Comparison of ENCODE assay signal across 8 cellular contexts in genomic region chr19:2578911-2579677, GRCh38.
A peak's percentile ranks its signal among the peaks of the same experiment; 100 is the strongest.
DNase-seq lines count a peak whose midpoint lies in the region; FAIRE-seq and TF ChIP-seq lines count a peak whose summit lies in the region.

No MANE protein-coding gene starts in this region.

- TF ChIP-seq POLR2A in H1 (IDR thresholded peaks at IDR 0.05; ENCODE audit: control extremely low read depth in 1 of 2, low read depth in 2 of 2, low read length in 2 of 2), result no peak

- H3K9me3 ChIP-seq in H1 (ENCODE audit: insufficient read depth in 2 of 2, low read depth in 1 of 2, low read length in 1 of 2), result peaks cover 0 to 8% of the 10 kb centered on the region in 2 experiments; a peak in 1 of 4 replicates

- H3K23ac ChIP-seq in H1 (ENCODE audit: insufficient read length), result no peak overlapping the region

- no peak overlapping the region for H2BK120ac ChIP-seq in H1 (replicated peaks; ENCODE audit: low read depth, low read length)

- H3K36me3 ChIP-seq in H1 (ENCODE audit: control insufficient read depth in 2 of 4, insufficient read depth in 4 of 4, low read length in 3 of 4), result no peaks in the 10 kb centered on the region; a peak in 1 of 8 replicates

- H3K9ac ChIP-seq in H1 (replicated peaks in 1 of 4; ENCODE audit: extremely low read depth in 1 of 4, low read depth in 3 of 4, low read length in 3 of 4), result peak overlapping the region in 2 of 4 experiments; percentile 12 to 20; a peak in 3 of 7 replicates

- TF ChIP-seq RAD21 in H1 (IDR thresholded peaks at IDR 0.05 in 1 of 2, conservative IDR thresholded peaks at IDR 0.05 in 1 of 2; ENCODE audit: low read depth in 2 of 2, low read length in 2 of 2), result peak; percentile 88 to 91

- H2BK15ac ChIP-seq in H1 (ENCODE audit: low read length), result no peak overlapping the region

- H2BK5ac ChIP-seq in H1 (ENCODE audit: low read depth, low read length), result peak overlapping the region; percentile 81

- CTCF ChIA-PET in H1 (lab: Charles Lee; ENCODE audit: partially characterized antibody), result interaction anchor here (0.5 to 5.8 kb wide), 35 partner anchors 10 to 672 kb away, joined by 3 to 48 read pairs (median 6); partner anchors contain the start of gene GADD45B

- peak overlapping the region; percentile 63 to 91 for H3K4me2 ChIP-seq in H1 (ENCODE audit: insufficient read depth in 1 of 2, low read depth in 2 of 2, low read length in 2 of 2)

- peaks cover 4 to 17% (median 12%) of the 10 kb centered on the region in 4 experiments for H3K4me1 ChIP-seq in H1 (replicated peaks in 1 of 4; ENCODE audit: control insufficient read depth in 3 of 4, insufficient read depth in 4 of 4, low read length in 3 of 4)

- no peak overlapping the region; the same call in 1 of the 2 replicates for H2AFZ ChIP-seq in H1 (ENCODE audit: low read length)

- H3K79me1 ChIP-seq in H1 (ENCODE audit: low read depth, low read length), result no peaks in the 10 kb centered on the region

- H3K79me2 ChIP-seq in H1 (ENCODE audit: control insufficient read depth in 1 of 2, insufficient read depth in 2 of 2, low read length in 2 of 2), result no peaks in the 10 kb centered on the region

- H2BK12ac ChIP-seq in H1 (ENCODE audit: low read depth, low read length), result peak overlapping the region; percentile 43; the same call in 1 of the 2 replicates

- DNase-seq in NCI-H82 (lab: John Stamatoyannopoulos, UW) (peak; percentile 38), NCI-H82 treated with DMSO at 0.1 percent for 48 hours (lab: John Stamatoyannopoulos, UW; ENCODE audit: unreplicated experiment) (no peak), NOMO-1 treated with DMSO at 0.1 percent for 48 hours (lab: John Stamatoyannopoulos, UW; ENCODE audit: unreplicated experiment) (peak; percentile 58), H1 (ENCODE audit: low read depth in 1 of 2, low spot score in 2 of 2) (peak; percentile 76 to 91), lung microvascular endothelial cell (ENCODE audit: low read depth in 2 of 2) (peak; percentile 94 to 99), NCI-H1694 treated with DMSO at 0.1 percent for 48 hours (lab: John Stamatoyannopoulos, UW) (no peak)
- DNase-seq in activated CD8-positive, alpha-beta memory T cell treated with anti-CD3 and anti-CD28 coated beads, Interleukin-2, amount 50 U/mL, for 48 hours, result peak; percentile 79
- DNase-seq in stimulated activated CD4-positive, alpha-beta T cell treated with anti-CD3 and anti-CD28 coated beads, TNF-alpha, amount 100 ng/mL, for 4 hours (ENCODE audit: low read depth in 3 of 3), result peak in 2 of 3 experiments; percentile 32 to 46

- H2BK20ac ChIP-seq in H1 (ENCODE audit: low read length), result no peak overlapping the region

- H3K27me3 ChIP-seq in H1 (replicated peaks in 1 of 4; ENCODE audit: control insufficient read depth in 3 of 4, extremely low read depth in 1 of 4, insufficient read depth in 3 of 4, low read length in 3 of 4), result no peaks in the 10 kb centered on the region; a peak in 1 of 7 replicates

- peak overlapping the region; percentile 87 for H3K18ac ChIP-seq in H1 (ENCODE audit: extremely low read depth, low read length)

- peak overlapping the region; percentile 80 for H4K5ac ChIP-seq in H1 (ENCODE audit: insufficient read length, low read depth, low read length)

- H3K14ac ChIP-seq in H1 (ENCODE audit: insufficient read length), result no peak overlapping the region

- peak overlapping the region; percentile 26 to 71 (median 58) for H3K4me3 ChIP-seq in H1 (ENCODE audit: extremely low read depth in 1 of 4, insufficient read depth in 2 of 4, low read depth in 3 of 4, low read length in 4 of 4)

- H4K91ac ChIP-seq in H1 (replicated peaks; ENCODE audit: insufficient read length, low read length), result no peak overlapping the region

- WGBS in H1 (ENCODE audit: extremely low coverage in 1 of 2, insufficient coverage in 1 of 2, insufficient read length in 1 of 2, insufficient replicate concordance in 2 of 2, low coverage in 1 of 2, low lambda C conversion rate in 2 of 2, missing lambda C conversion rate in 1 of 2), 2 experiments, result 2% methylated on average over 39 of the region's 46 CpGs; no CpG with 5 or more reads in 1 of the 2 experiments

- POLR2A ChIA-PET in H1 (lab: Charles Lee; ENCODE audit: partially characterized antibody), result interaction anchor here (0.7 to 6.9 kb wide), 14 partner anchors 14 to 696 kb away, joined by 3 to 102 read pairs (median 4); partner anchors contain the start of gene GADD45B

- H2AK5ac ChIP-seq in H1 (ENCODE audit: low read depth, low read length), result no peak overlapping the region

- peak; percentile 88 to 96 (median 91) for TF ChIP-seq CTCF in H1 (IDR thresholded peaks at IDR 0.05; ENCODE audit: control extremely low read depth in 1 of 3, insufficient read depth in 1 of 3, low read depth in 1 of 3, low read length in 3 of 3)

- no peak for FAIRE-seq in H1 (lab: Jason Lieb, UNC)

- no peak overlapping the region for H3K56ac ChIP-seq in H1 (replicated peaks; ENCODE audit: insufficient read length, low read depth, low read length)

- no peak overlapping the region for H4K8ac ChIP-seq in H1 (ENCODE audit: extremely low read depth, insufficient read depth, low read length)

- H3K23me2 ChIP-seq in H1 (ENCODE audit: low read depth, low read length), result peaks cover 3% of the 10 kb centered on the region; the same call in 1 of the 2 replicates

- TF ChIP-seq EP300 in H1 (IDR thresholded peaks at IDR 0.05; ENCODE audit: borderline replicate concordance in 1 of 2, low read depth in 2 of 2, low read length in 2 of 2), result no peak

- H3K4ac ChIP-seq in H1 (replicated peaks; ENCODE audit: insufficient read length, low read depth, low read length), result peak overlapping the region; percentile 95

- H3K27ac ChIP-seq in H1 (ENCODE audit: low read depth, low read length), result no peak overlapping the region

- H4K20me1 ChIP-seq in H1 (replicated peaks in 1 of 2; ENCODE audit: control insufficient read depth in 1 of 2, insufficient read depth in 2 of 2, low read length in 2 of 2), result peaks cover 4 to 5% of the 10 kb centered on the region in 2 experiments

TF ChIP-seq in H1, 55 proteins besides CTCF, POLR2A, EP300 and RAD21 (continues in another document):
- TF ChIP-seq TAF1 (IDR thresholded peaks at IDR 0.05; ENCODE audit: low read depth, low read length) (0 out of 2 replicates have a peak, but pooled peaks have one; percentile 17), NRF1 (IDR thresholded peaks at IDR 0.05; ENCODE audit: low read depth, low read length) (no peak), ZNF274 (IDR thresholded peaks at IDR 0.05; ENCODE audit: borderline replicate concordance, extremely low read depth, low read length) (no peak), RFX5 (IDR thresholded peaks at IDR 0.05; ENCODE audit: borderline replicate concordance, low read depth, low read length) (no peak), SIN3A (conservative IDR thresholded peaks at IDR 0.05 in 1 of 2, IDR thresholded peaks at IDR 0.05 in 1 of 2; ENCODE audit: low read depth in 1 of 2, low read length in 2 of 2) (peak in 1 of 2 experiments; percentile 60; a peak in 1 of 4 replicates), GABPA (IDR thresholded peaks at IDR 0.05; ENCODE audit: borderline replicate concordance, insufficient read depth, low read length) (peak; percentile 33; the same call in 1 of the 2 replicates), ASH2L (IDR thresholded peaks at IDR 0.05; ENCODE audit: low read length) (peak; percentile 17), CHD2 (IDR thresholded peaks at IDR 0.05; ENCODE audit: low read length) (no peak), USF2 (IDR thresholded peaks at IDR 0.05; ENCODE audit: low read length) (no peak), SIRT6 (IDR thresholded peaks at IDR 0.05; ENCODE audit: low read length) (no peak), E2F6 (IDR thresholded peaks at IDR 0.05) (no peak), HDAC2 (IDR thresholded peaks at IDR 0.05; ENCODE audit: borderline replicate concordance in 1 of 2, low read depth in 2 of 2, low read length in 2 of 2) (0 out of 4 replicates have a peak, but pooled peaks of 1 of the 2 experiments have one; percentile 1), HDAC6 (IDR thresholded peaks at IDR 0.05; ENCODE audit: low read depth, low read length) (no peak), BCL11A (IDR thresholded peaks at IDR 0.05; ENCODE audit: low read depth in 2 of 2, low read length in 2 of 2) (no peak), RXRA (IDR thresholded peaks at IDR 0.05; ENCODE audit: insufficient read depth, low read depth, low read length) (no peak), RBBP5 (IDR thresholded peaks at IDR 0.05; ENCODE audit: borderline replicate concordance, low read depth, low read length) (no peak), POU5F1 (IDR thresholded peaks at IDR 0.05; ENCODE audit: low read depth, low read length) (no peak), FOSL1 (IDR thresholded peaks at IDR 0.05; ENCODE audit: insufficient read depth, low read depth, low read length) (no peak), YY1 (IDR thresholded peaks at IDR 0.05; ENCODE audit: low read depth, low read length) (0 out of 2 replicates have a peak, but pooled peaks have one; percentile 23), PHF8 (conservative IDR thresholded peaks at IDR 0.05; ENCODE audit: low read depth, low read length) (no peak), CBX8 (IDR thresholded peaks at IDR 0.05; ENCODE audit: borderline replicate concordance, low read depth, low read length) (no peak), KDM4A (IDR thresholded peaks at IDR 0.05; ENCODE audit: low read depth, low read length, severe bottlenecking) (peak; percentile 76), SP1 (IDR thresholded peaks at IDR 0.05; ENCODE audit: low read depth, low read length) (peak; percentile 34; the same call in 1 of the 2 replicates), SRF (IDR thresholded peaks at IDR 0.05; ENCODE audit: low read depth, low read length) (no peak)
- TF ChIP-seq, protein P1, sequence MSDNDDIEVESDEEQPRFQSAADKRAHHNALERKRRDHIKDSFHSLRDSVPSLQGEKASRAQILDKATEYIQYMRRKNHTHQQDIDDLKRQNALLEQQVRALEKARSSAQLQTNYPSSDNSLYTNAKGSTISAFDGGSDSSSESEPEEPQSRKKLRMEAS (IDR thresholded peaks at IDR 0.05), result peak; percentile 64

Comparison
In these comparisons a context has a peak if more than half of its experiments do, and no peak if none do; other contexts are left out.
1. DNase-seq: peak in NCI-H82 (single experiment), NOMO-1 treated with DMSO at 0.1 percent for 48 hours (single experiment), activated CD8-positive, alpha-beta memory T cell treated with anti-CD3 and anti-CD28 coated beads, Interleukin-2, amount 50 U/mL, for 48 hours (single experiment), H1 (2 of 2), lung microvascular endothelial cell (2 of 2) and stimulated activated CD4-positive, alpha-beta T cell treated with anti-CD3 and anti-CD28 coated beads, TNF-alpha, amount 100 ng/mL, for 4 hours (2 of 3); none in NCI-H82 treated with DMSO at 0.1 percent for 48 hours (single experiment) and NCI-H1694 treated with DMSO at 0.1 percent for 48 hours (single experiment).